In genomic region chr11:61694971-61695706, GRCh38 we compare ENCODE assay signal across 8 cellular contexts. TPM values are rescaled to one million over a fixed set of nuclear protein-coding genes. Genes with fewer than 3 reads are reported as not detected.
DNase-seq lines count a peak whose midpoint lies in the region; ATAC-seq, FAIRE-seq and TF ChIP-seq lines count a peak whose summit lies in the region.

No MANE protein-coding gene starts in this region.

- no peak for FAIRE-seq in H54 (lab: Jason Lieb, UNC)

- ATAC-seq in activated T-cell treated with anti-CD3 and anti-CD28 coated beads, Interleukin-2, amount 50 U/mL, for 4 hours = no peak
- ATAC-seq in lower lobe of right lung (peak; percentile 45 to 53), upper lobe of right lung (peak; percentile 48), GM18870 (IDR thresholded peaks at IDR 0.05; ENCODE audit: unreplicated experiment) (no peak), GM19463 (IDR thresholded peaks at IDR 0.05; ENCODE audit: unreplicated experiment) (no peak)

- intact Hi-C loops in mammary epithelial cell (cut with micrococcal nuclease) = no loop called here
- intact Hi-C loops in lower lobe of right lung (cut with DNase I) = no loop called here
- intact Hi-C loops in upper lobe of right lung (cut with DNase I) = no loop called here

- H3K4me2 ChIP-seq in mammary epithelial cell (ENCODE audit: insufficient read depth, low read depth, low read length) = peak overlapping the region; percentile 68

- CTCF ChIA-PET in mammary epithelial cell (lab: Charles Lee; ENCODE audit: low non-redundant PET) = no interaction called here

- H3K4me3 ChIP-seq in mammary epithelial cell (replicated peaks in 1 of 3; ENCODE audit: insufficient read depth in 1 of 3, low read depth in 2 of 3, low read length in 3 of 3) = no peak overlapping the region
- peak overlapping the region; percentile 34 for H3K4me3 ChIP-seq in lower lobe of right lung
- H3K4me3 ChIP-seq in upper lobe of right lung = no peak overlapping the region

- in situ Hi-C loops in mammary epithelial cell (cut with MboI; ENCODE audit: low sequenced_read_pairs in 2 of 2) = no loop called here

- no peaks in the 10 kb centered on the region for H3K27me3 Mint-ChIP-seq in activated T-cell treated with anti-CD3 and anti-CD28 coated beads, Interleukin-2, amount 50 U/mL, for 4 hours (ENCODE audit: low read depth)

- no peaks in the 10 kb centered on the region for H3K36me3 Mint-ChIP-seq in activated T-cell treated with anti-CD3 and anti-CD28 coated beads, Interleukin-2, amount 50 U/mL, for 4 hours (ENCODE audit: insufficient read depth)

- 48% methylated on average over 8 of the region's 13 CpGs for WGBS in mammary epithelial cell (ENCODE audit: low coverage, missing lambda C conversion rate)

- DNase-seq in activated T-cell treated with anti-CD3 and anti-CD28 coated beads, Interleukin-2, amount 50 U/mL, for 4 hours = no peak
- DNase-seq in activated T-cell treated with anti-CD3 and anti-CD28 coated beads, Interleukin-2, amount 50 U/mL, for 1 hour = no peak
- DNase-seq in mammary epithelial cell = peak; percentile 7
- peak; percentile 75 for DNase-seq in lower lobe of right lung
- peak; percentile 79 for DNase-seq in upper lobe of right lung
- no peak for DNase-seq in H54 (ENCODE audit: insufficient read length, low spot score)

- H3K79me2 ChIP-seq in mammary epithelial cell (ENCODE audit: insufficient read depth, low read length) = no peaks in the 10 kb centered on the region

- H3K4me1 ChIP-seq in mammary epithelial cell (ENCODE audit: insufficient read depth, low read length) (peaks cover 52% of the 10 kb centered on the region), lower lobe of right lung (peaks cover 64% of the 10 kb centered on the region), upper lobe of right lung (peaks cover 50% of the 10 kb centered on the region)

- TF ChIP-seq CTCF in mammary epithelial cell (conservative IDR thresholded peaks at IDR 0.05 in 1 of 2, IDR thresholded peaks at IDR 0.05 in 1 of 2; ENCODE audit: extremely low read depth in 1 of 2, insufficient read depth in 1 of 2, low read depth in 1 of 2, low read length in 2 of 2) (peak; percentile 4 to 44), lower lobe of right lung (IDR thresholded peaks at IDR 0.05) (peak; percentile 15), upper lobe of right lung (IDR thresholded peaks at IDR 0.05) (peak; percentile 10)

- no peaks in the 10 kb centered on the region for H4K20me1 ChIP-seq in mammary epithelial cell (ENCODE audit: insufficient read depth, low read length)

- H3K9me3 Mint-ChIP-seq in activated T-cell treated with anti-CD3 and anti-CD28 coated beads, Interleukin-2, amount 50 U/mL, for 4 hours = no peaks in the 10 kb centered on the region

- dilution Hi-C loops in mammary epithelial cell (cut with HindIII; ENCODE audit: low sequenced_read_pairs) = loop anchor here (5.0 kb wide), 1 partner anchor 98 kb away; no protein-coding TSS in a partner anchor

- H3K9me3 ChIP-seq in mammary epithelial cell (replicated peaks; ENCODE audit: insufficient read depth, low read length) (no peaks in the 10 kb centered on the region), lower lobe of right lung (no peaks in the 10 kb centered on the region), upper lobe of right lung (no peaks in the 10 kb centered on the region)

- H2AFZ ChIP-seq in mammary epithelial cell (ENCODE audit: low read depth, low read length) = peak overlapping the region; percentile 65

- H3K4me3 Mint-ChIP-seq in activated T-cell treated with anti-CD3 and anti-CD28 coated beads, Interleukin-2, amount 50 U/mL, for 4 hours = peak overlapping the region; percentile 54

- peak overlapping the region; percentile 45 for H3K9ac ChIP-seq in mammary epithelial cell (ENCODE audit: insufficient read depth, low read length)

- H3K27me3 ChIP-seq in mammary epithelial cell (ENCODE audit: insufficient read depth, low read length) (no peaks in the 10 kb centered on the region), lower lobe of right lung (ENCODE audit: low read depth) (no peaks in the 10 kb centered on the region), upper lobe of right lung (no peaks in the 10 kb centered on the region)

- BruUV-seq in mammary epithelial cell (replicated peaks; lab: Mats Ljungman, UMichigan) = no TSS peak

- H3K4me1 Mint-ChIP-seq in activated T-cell treated with anti-CD3 and anti-CD28 coated beads, Interleukin-2, amount 50 U/mL, for 4 hours (ENCODE audit: low read depth) = peaks cover 24% of the 10 kb centered on the region

- no peak for TF ChIP-seq POLR2A in H54 (IDR thresholded peaks at IDR 0.05; ENCODE audit: low read depth, low read length)

- H3K36me3 ChIP-seq in mammary epithelial cell (ENCODE audit: insufficient read depth, low read length) (no peaks in the 10 kb centered on the region), lower lobe of right lung (no peaks in the 10 kb centered on the region), upper lobe of right lung (no peaks in the 10 kb centered on the region)

- H3K27ac ChIP-seq in mammary epithelial cell (ENCODE audit: insufficient read depth, low read depth, low read length) = peak overlapping the region; percentile 28
- H3K27ac ChIP-seq in lower lobe of right lung = peak overlapping the region; percentile 77
- H3K27ac ChIP-seq in upper lobe of right lung = peak overlapping the region; percentile 78

RNA-seq across cellular contexts. Expression of gene DAGLA, which starts 14.9 kb away (rescaled TPM):
- total RNA-seq in activated T-cell treated with anti-CD3 and anti-CD28 coated beads, Interleukin-2, amount 50 U/mL, for 4 hours = under 1 TPM; 0.20 to 0.35 (median 0.21) TPM
- total RNA-seq in mammary epithelial cell (under 1 TPM; 0.33 to 0.67 TPM), lower lobe of right lung (7.1 TPM), upper lobe of right lung (6.0 TPM)
- 0.08 TPM for polyA plus RNA-seq in mammary epithelial cell
- not detected for polyA minus RNA-seq in mammary epithelial cell

RNA-seq across cellular contexts. Expression of gene MYRF, which starts 57.3 kb away (rescaled TPM):
- total RNA-seq in activated T-cell treated with anti-CD3 and anti-CD28 coated beads, Interleukin-2, amount 50 U/mL, for 4 hours = 1 to 10 TPM in 1 of 3 donors, under 1 TPM in 2; 0.08 to 1.1 (median 0.24) TPM
- total RNA-seq in mammary epithelial cell (under 1 TPM; under 0.01 to 0.26 TPM), lower lobe of right lung (37.9 TPM), upper lobe of right lung (62.6 TPM)
- 0.16 TPM for polyA plus RNA-seq in mammary epithelial cell
- polyA minus RNA-seq in mammary epithelial cell = not detected

Comparison
In these comparisons a context has a peak if more than half of its experiments do, and no peak if none do; other contexts are left out.
1. ATAC-seq: peak in lower lobe of right lung (2 of 2) and upper lobe of right lung (single experiment); none in activated T-cell treated with anti-CD3 and anti-CD28 coated beads, Interleukin-2, amount 50 U/mL, for 4 hours (0 of 2), GM18870 (single experiment) and GM19463 (single experiment).
2. DNase-seq: peak in mammary epithelial cell (single experiment), lower lobe of right lung (single experiment) and upper lobe of right lung (single experiment); none in activated T-cell treated with anti-CD3 and anti-CD28 coated beads, Interleukin-2, amount 50 U/mL, for 4 hours (single experiment), activated T-cell treated with anti-CD3 and anti-CD28 coated beads, Interleukin-2, amount 50 U/mL, for 1 hour (single experiment) and H54 (single experiment).
3. H3K27ac ChIP-seq: peak in every context shown above with its lines; median percentile 78 in upper lobe of right lung; 77 in lower lobe of right lung; 28 in mammary epithelial cell.
4. RNA of gene MYRF, which starts 57.3 kb away (total RNA-seq): 62.6 TPM in upper lobe of right lung (single experiment) and 37.9 TPM in lower lobe of right lung (single experiment); under 0.01 to 0.26 TPM in mammary epithelial cell and 0.08 to 1.1 TPM in activated T-cell treated with anti-CD3 and anti-CD28 coated beads, Interleukin-2, amount 50 U/mL, for 4 hours; every median in the first group is over 10 times any median in the second.
5. Peak in every context shown above with its lines, with median percentiles within 50 percentile points of each other: CTCF ChIP-seq.